Comparison of ENCODE assay signal across 2 cellular contexts in the genomic region with DNA sequence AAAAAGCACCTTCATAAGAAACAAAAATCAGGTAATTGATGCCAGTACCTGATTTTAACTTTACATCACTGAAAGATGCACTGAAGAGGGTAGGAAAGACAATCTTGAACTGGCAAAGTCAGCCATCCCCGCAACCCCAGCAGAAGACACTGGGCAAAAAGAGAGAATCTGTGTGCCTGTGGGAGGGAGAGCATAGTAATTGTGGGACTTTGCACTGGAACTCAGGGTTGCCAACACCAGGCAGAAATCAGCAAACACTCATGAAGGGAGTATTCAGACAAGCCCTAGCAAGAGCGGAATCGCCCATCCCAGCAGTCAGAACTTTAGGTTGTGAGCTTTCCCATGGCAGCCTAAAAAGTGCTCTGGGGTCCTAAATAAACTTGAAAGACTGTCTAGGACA.
A peak's percentile ranks its signal among the peaks of the same experiment; 100 is the strongest.
TF ChIP-seq lines count a peak whose summit lies in the region.

No MANE protein-coding gene starts in this region.

TF ChIP-seq in IMR-90, 13 proteins besides CTCF, POLR2A, EP300 and RAD21:
- no peak for TF ChIP-seq RCOR1 (IDR thresholded peaks at IDR 0.05; ENCODE audit: insufficient replicate concordance, low read length)
- no peak for TF ChIP-seq RFX5 (IDR thresholded peaks at IDR 0.05; ENCODE audit: low read depth, low read length)
- no peak for TF ChIP-seq ELK1 (IDR thresholded peaks at IDR 0.05; ENCODE audit: borderline replicate concordance, low read depth, low read length)
- TF ChIP-seq MXI1 (IDR thresholded peaks at IDR 0.05; ENCODE audit: borderline replicate concordance, low read depth, low read length), result no peak
- no peak for TF ChIP-seq MAZ (IDR thresholded peaks at IDR 0.05; ENCODE audit: borderline replicate concordance, low read depth, low read length)
- TF ChIP-seq, protein P1, sequence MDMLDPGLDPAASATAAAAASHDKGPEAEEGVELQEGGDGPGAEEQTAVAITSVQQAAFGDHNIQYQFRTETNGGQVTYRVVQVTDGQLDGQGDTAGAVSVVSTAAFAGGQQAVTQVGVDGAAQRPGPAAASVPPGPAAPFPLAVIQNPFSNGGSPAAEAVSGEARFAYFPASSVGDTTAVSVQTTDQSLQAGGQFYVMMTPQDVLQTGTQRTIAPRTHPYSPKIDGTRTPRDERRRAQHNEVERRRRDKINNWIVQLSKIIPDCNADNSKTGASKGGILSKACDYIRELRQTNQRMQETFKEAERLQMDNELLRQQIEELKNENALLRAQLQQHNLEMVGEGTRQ (IDR thresholded peaks at IDR 0.05; ENCODE audit: low read depth, low read length), result no peak
- no peak for TF ChIP-seq MAFK (IDR thresholded peaks at IDR 0.05; ENCODE audit: low read depth, low read length)
- TF ChIP-seq FOS (IDR thresholded peaks at IDR 0.05; ENCODE audit: low read depth, low read length), result no peak
- no peak for TF ChIP-seq BHLHE40 (IDR thresholded peaks at IDR 0.05; ENCODE audit: low read depth, low read length)
- no peak for TF ChIP-seq SMC3 (IDR thresholded peaks at IDR 0.05; ENCODE audit: low read depth, low read length)
- TF ChIP-seq NFE2L2 (IDR thresholded peaks at IDR 0.05; ENCODE audit: low read depth, low read length), result no peak
- no peak for TF ChIP-seq CEBPB (IDR thresholded peaks at IDR 0.05; ENCODE audit: low read depth, low read length)
- TF ChIP-seq CHD1 (IDR thresholded peaks at IDR 0.05; ENCODE audit: low read depth, low read length), result no peak

TF ChIP-seq in HepG2, 621 proteins besides CTCF, POLR2A, EP300 and RAD21:
- TF ChIP-seq ZNF7 (CRISPR knock-in tag; IDR thresholded peaks at IDR 0.05) (peak; percentile 55), HNF4G (IDR thresholded peaks at IDR 0.05; ENCODE audit: borderline replicate concordance, low read depth, low read length) (peak; percentile 46; the same call in 1 of the 2 replicates), HNF4G (CRISPR knock-in tag; IDR thresholded peaks at IDR 0.05; ENCODE audit: borderline replicate concordance, low read depth) (no peak), ATF4 (CRISPR knock-in tag; IDR thresholded peaks at IDR 0.05) (no peak), ZNF484 (CRISPR knock-in tag; IDR thresholded peaks at IDR 0.05; ENCODE audit: borderline replicate concordance, low read depth) (no peak), HNF4A (CRISPR knock-in tag; IDR thresholded peaks at IDR 0.05) (peak; percentile 63), ZNF687 (CRISPR knock-in tag; IDR thresholded peaks at IDR 0.05) (no peak), SAP130 (CRISPR knock-in tag; IDR thresholded peaks at IDR 0.05; ENCODE audit: low read depth) (no peak)
TF ChIP-seq in HepG2: peak in this region for 3.
